8 cellular contexts compared by ENCODE assay signal in the genomic region with DNA sequence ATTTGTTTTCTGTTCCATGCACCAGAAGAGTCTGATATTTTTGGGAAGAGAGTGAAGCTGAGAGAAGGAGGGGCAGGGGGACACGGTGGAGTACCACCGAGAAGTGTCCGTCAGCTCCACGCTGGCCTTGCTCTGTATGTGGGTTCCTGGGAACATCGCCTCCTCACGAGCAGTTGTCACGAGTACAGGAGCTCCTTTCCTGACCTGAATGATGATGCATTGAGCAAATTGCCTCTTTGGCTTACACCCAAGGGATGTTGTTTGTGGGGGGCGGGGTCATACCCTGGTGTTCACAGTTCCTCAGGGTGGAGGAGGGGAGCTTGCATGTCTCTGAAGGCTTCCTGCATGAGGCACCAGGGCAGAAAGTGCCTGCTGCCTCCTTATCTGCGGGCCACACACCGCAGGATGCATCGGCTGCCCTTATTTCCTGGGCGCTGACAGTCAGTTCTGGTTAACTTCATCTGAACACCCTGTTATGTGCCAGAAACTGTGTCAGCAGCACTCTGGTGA. TPM values are rescaled to one million over a fixed set of nuclear protein-coding genes. Genes with fewer than 3 reads are reported as not detected.
DNase-seq lines count a peak whose midpoint lies in the region; ATAC-seq, FAIRE-seq and TF ChIP-seq lines count a peak whose summit lies in the region.

No MANE protein-coding gene starts in this region.

- FAIRE-seq in HTR-8/SVneo (lab: Jason Lieb, UNC) = no peak

- no peak for ATAC-seq in HG02642 (IDR thresholded peaks at IDR 0.05; ENCODE audit: poor library complexity, unreplicated experiment)
- ATAC-seq in GM19351 (IDR thresholded peaks at IDR 0.05; ENCODE audit: unreplicated experiment) = no peak
- ATAC-seq in GM18873 (IDR thresholded peaks at IDR 0.05; ENCODE audit: low FRiP score, unreplicated experiment) = no peak

- H3K9ac ChIP-seq in colonic mucosa (ENCODE audit: low read depth in 2 of 2, low read length in 2 of 2) = no peak overlapping the region

- no peaks in the 10 kb centered on the region for H3K27me3 ChIP-seq in BE2C
- no peaks in the 10 kb centered on the region for H3K27me3 ChIP-seq in colonic mucosa

- no peaks in the 10 kb centered on the region for H3K36me3 ChIP-seq in BE2C
- H3K36me3 ChIP-seq in colonic mucosa = no peaks in the 10 kb centered on the region

- peak; percentile 20 for TF ChIP-seq CTCF in BE2C (IDR thresholded peaks at IDR 0.05; ENCODE audit: low read depth, low read length)
- TF ChIP-seq CTCF in colonic mucosa (IDR thresholded peaks at IDR 0.05) = no peak

- H3K9me3 ChIP-seq in BE2C (no peaks in the 10 kb centered on the region), colonic mucosa (no peaks in the 10 kb centered on the region)

- H3K27ac ChIP-seq in colonic mucosa = no peak overlapping the region

- H3K4me1 ChIP-seq in BE2C (peaks cover 13% of the 10 kb centered on the region), colonic mucosa (no peaks in the 10 kb centered on the region)

- H3K4me3 ChIP-seq in BE2C (ENCODE audit: low read depth, low read length) (no peak overlapping the region; the same call in 1 of the 2 replicates), colonic mucosa (no peak overlapping the region), skeletal muscle cell (ENCODE audit: low read depth, low read length) (no peak overlapping the region)

- intact Hi-C loops in colonic mucosa (cut with DNase I) = no loop called here

- DNase-seq in BE2C (peak; percentile 89), HTR-8/SVneo (ENCODE audit: insufficient read length, low spot score) (peak; percentile 62), colonic mucosa (peak; percentile 39), skeletal muscle cell (ENCODE audit: low read depth) (peak; percentile 78)
- peak; percentile 33 to 38 for DNase-seq in activated CD4-positive, alpha-beta T cell treated with anti-CD3 and anti-CD28 coated beads for 24 hours (ENCODE audit: low read depth in 2 of 2)

RNA-seq across cellular contexts. Expression of a gene that starts 36.2 kb away (rescaled TPM):
- 16.9 TPM for polyA plus RNA-seq in BE2C (2012; ENCODE audit: insufficient read depth, insufficient read length, low read depth)
- 1 to 10 TPM; 7.4 to 9.9 TPM for total RNA-seq in colonic mucosa

Comparison
In these comparisons a context has a peak if more than half of its experiments do, and no peak if none do; other contexts are left out.
1. DNase-seq: peak in every context shown above with its lines; median percentile 89 in BE2C; 78 in skeletal muscle cell; 62 in HTR-8/SVneo; 39 in colonic mucosa; 36 in activated CD4-positive, alpha-beta T cell treated with anti-CD3 and anti-CD28 coated beads for 24 hours.